In the genomic region with DNA sequence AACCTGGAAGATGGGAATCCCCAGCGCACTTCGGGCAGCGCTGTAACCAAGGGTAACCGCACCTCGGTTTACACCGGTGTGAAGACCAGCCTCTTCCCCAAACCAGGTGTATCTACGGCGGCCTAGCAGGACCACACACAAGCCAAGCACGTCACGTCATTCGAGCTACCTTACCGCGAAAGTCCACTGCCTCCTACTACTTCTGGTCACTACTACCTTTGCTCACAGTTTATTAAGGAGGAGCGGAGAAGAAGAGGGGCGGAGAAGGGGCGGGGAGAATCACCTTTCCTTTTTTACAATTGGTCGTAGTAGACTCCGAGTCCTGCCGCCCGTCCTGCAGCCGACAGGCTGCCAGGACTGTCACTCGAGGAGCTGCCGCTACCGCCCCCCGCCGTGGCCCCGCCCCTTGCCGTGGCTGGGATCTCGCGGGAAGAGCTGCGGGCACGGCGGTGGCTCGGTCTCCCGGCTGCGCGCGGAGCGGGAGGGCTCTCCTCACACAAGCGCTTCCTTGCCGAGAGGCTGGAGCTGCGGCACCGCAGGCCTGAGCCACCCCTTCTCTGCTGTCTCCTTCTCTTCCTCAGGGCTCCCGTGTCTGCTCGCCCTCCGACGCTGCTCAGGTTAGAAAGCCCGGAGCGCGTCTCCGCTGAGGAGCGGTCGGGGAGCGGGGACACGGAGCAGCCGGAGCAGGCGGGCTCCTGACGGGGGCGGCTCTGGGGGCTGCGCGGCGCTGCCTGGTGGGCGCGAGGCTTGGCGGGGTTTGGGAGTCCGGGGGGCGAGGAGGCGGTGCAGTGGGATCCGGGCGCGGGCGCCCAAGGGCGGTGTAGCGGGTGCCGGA, we compare ENCODE assay signal across 8 cellular contexts. TPM values are rescaled to one million over a fixed set of nuclear protein-coding genes. Genes with fewer than 3 reads are reported as not detected.
DNase-seq lines count a peak whose midpoint lies in the region; ATAC-seq lines count a peak whose summit lies in the region.

A gene (plus strand): TSS at position 495 of the 835 bp plus-strand sequence. CDS start 95,172 bp downstream, outside the sequence.

- ATAC-seq in GM19328 (IDR thresholded peaks at IDR 0.05; ENCODE audit: unreplicated experiment): peak; percentile 99
- peak; percentile 64 for ATAC-seq in HG03469 (IDR thresholded peaks at IDR 0.05; ENCODE audit: unreplicated experiment)
- peak; percentile 92 for ATAC-seq in left colon

- CTCF ChIA-PET in activated CD4-positive, alpha-beta T cell treated with anti-CD3 and anti-CD28 coated beads, Interleukin-2, amount 10 ng/mL, durations not matched to agents 7 days and 5 days (lab: Charles Lee): interaction anchor here (0.6 to 1.6 kb wide), 5 partner anchors 10 to 1371 kb away, joined by 3 to 6 read pairs (median 5); no protein-coding TSS in a partner anchor

- no peaks in the 10 kb centered on the region for H3K9me3 Mint-ChIP-seq in activated CD4-positive, alpha-beta T cell treated with anti-CD3 and anti-CD28 coated beads, Interleukin-2, amount 10 ng/mL, durations not matched to agents 7 days and 5 days

- H3K27me3 ChIP-seq in BLaER1: no peaks in the 10 kb centered on the region

- peaks cover 15% of the 10 kb centered on the region for H3K4me1 Mint-ChIP-seq in activated CD4-positive, alpha-beta T cell treated with anti-CD3 and anti-CD28 coated beads, Interleukin-2, amount 10 ng/mL, durations not matched to agents 7 days and 5 days

- H3K27me3 Mint-ChIP-seq in activated CD4-positive, alpha-beta T cell treated with anti-CD3 and anti-CD28 coated beads, Interleukin-2, amount 10 ng/mL, durations not matched to agents 7 days and 5 days: peaks cover 18% of the 10 kb centered on the region

- peak within 1 kb of the TSS; percentile 86 for H3K27ac Mint-ChIP-seq in activated CD4-positive, alpha-beta T cell treated with anti-CD3 and anti-CD28 coated beads, Interleukin-2, amount 10 ng/mL, durations not matched to agents 7 days and 5 days

- H4K20me1 ChIP-seq in BLaER1: peaks cover 28% of the 10 kb centered on the region

- no peaks in the 10 kb centered on the region for H3K36me3 ChIP-seq in BLaER1

- H3K4me2 ChIP-seq in BLaER1: peak within 1 kb of the TSS; percentile 86

- H3K4me3 Mint-ChIP-seq in activated CD4-positive, alpha-beta T cell treated with anti-CD3 and anti-CD28 coated beads, Interleukin-2, amount 10 ng/mL, durations not matched to agents 7 days and 5 days: peak within 1 kb of the TSS; percentile 89

- POLR2A ChIA-PET in activated CD4-positive, alpha-beta T cell treated with anti-CD3 and anti-CD28 coated beads, Interleukin-2, amount 10 ng/mL, durations not matched to agents 7 days and 5 days (lab: Charles Lee): interaction anchor here (0.8 kb wide), 1 partner anchor 48 kb away, joined by 3 read pairs; no protein-coding TSS in a partner anchor

- H3K9me3 ChIP-seq in BLaER1: no peaks in the 10 kb centered on the region

- DNase-seq in NCI-H526 treated with DMSO at 0.1 percent for 48 hours (lab: John Stamatoyannopoulos, UW): peak; percentile 96
- peak; percentile 92 for DNase-seq in activated CD4-positive, alpha-beta T cell treated with anti-CD3 and anti-CD28 coated beads, Interleukin-2, amount 10 ng/mL, durations not matched to agents 7 days and 5 days
- DNase-seq in dedifferentiated amniotic fluid mesenchymal stem cell (ENCODE audit: extremely low spot score): peak; percentile 92
- DNase-seq in left colon: peak; percentile 96 to 97
- DNase-seq in stimulated activated CD4-positive, alpha-beta T cell treated with anti-CD3 and anti-CD28 coated beads, Interleukin-1b, Interleukin-23, amount 100 ng/mL, for 4 hours (ENCODE audit: low read depth in 2 of 2): peak; percentile 89 to 96

- peak within 1 kb of the TSS; percentile 87 for H3K27ac ChIP-seq in BLaER1

- H3K4me3 ChIP-seq in BLaER1: peak within 1 kb of the TSS; percentile 93

- H3K36me3 Mint-ChIP-seq in activated CD4-positive, alpha-beta T cell treated with anti-CD3 and anti-CD28 coated beads, Interleukin-2, amount 10 ng/mL, durations not matched to agents 7 days and 5 days (ENCODE audit: low read depth): no peaks in the 10 kb centered on the region

- peaks cover 14% of the 10 kb centered on the region; the same call in 1 of the 2 replicates for H3K4me1 ChIP-seq in BLaER1

- intact Hi-C loops in left colon (cut with DNase I, micrococcal nuclease): no loop called here

- peak within 1 kb of the TSS; percentile 95 for H3K9ac ChIP-seq in BLaER1

RNA-seq across cellular contexts. Expression of the gene that starts here (rescaled TPM):
- 1 to 10 TPM; 3.8 to 5.0 TPM for total RNA-seq in activated CD4-positive, alpha-beta T cell treated with anti-CD3 and anti-CD28 coated beads, Interleukin-2, amount 10 ng/mL, durations not matched to agents 7 days and 5 days
- total RNA-seq in left colon: 10 to 100 TPM; 34.0 to 37.7 TPM

Comparison
In these comparisons a context has a peak if more than half of its experiments do, and no peak if none do; other contexts are left out.
1. Peak in every context shown above with its lines: DNase-seq, ATAC-seq, H3K4me3 ChIP-seq and H3K27ac ChIP-seq.
2. RNA of the gene that starts here (total RNA-seq): 34.0 to 37.7 TPM in left colon; 3.8 to 5.0 TPM in activated CD4-positive, alpha-beta T cell treated with anti-CD3 and anti-CD28 coated beads, Interleukin-2, amount 10 ng/mL, durations not matched to agents 7 days and 5 days; every median in the first group is over 4 times any median in the second.